8 cellular contexts compared by ENCODE assay signal in genomic region chr6:26538936-26539615, GRCh38. TPM values are rescaled to one million over a fixed set of nuclear protein-coding genes. Genes with fewer than 3 reads are reported as not detected.
DNase-seq lines count a peak whose midpoint lies in the region; ATAC-seq, FAIRE-seq and TF ChIP-seq lines count a peak whose summit lies in the region.

No MANE protein-coding gene starts in this region.

- H3K36me3 Mint-ChIP-seq in memory B cell, result peaks cover 5% of the 10 kb centered on the region

- intact Hi-C loops in heart left ventricle (cut with DNase I), result loop anchor here in 6 of 10 donors (1.0 to 10.0 kb wide), 5 partner anchors 14 to 514 kb away; a partner anchor contains a TSS
- intact Hi-C loops in cardiac septum (cut with DNase I), result loop anchor here (1.0 to 5.0 kb wide), 3 partner anchors 14 to 67 kb away; no protein-coding TSS in a partner anchor
- intact Hi-C loops in GM12878 (cut with micrococcal nuclease; ENCODE audit: unreplicated experiment), result loop anchor here (1.0 kb wide), 1 partner anchor 14 kb away; no protein-coding TSS in a partner anchor
- intact Hi-C loops in uterus (cut with DNase I; ENCODE audit: low total_unique reads), result no loop called here

- CTCF ChIA-PET in GM12878 (lab: Yijun Ruan, JAX), result interaction anchor here (2.3 to 2.6 kb wide), 2 partner anchors 15 to 30 kb away, joined by 13 to 17 read pairs; no protein-coding TSS in a partner anchor

- peak overlapping the region; percentile 99 for H3K27ac Mint-ChIP-seq in memory B cell

- POLR2A ChIA-PET in GM12878 (lab: Charles Lee), result interaction anchor here (1.0 to 3.9 kb wide), 9 partner anchors 11 to 210 kb away, joined by 3 to 29 read pairs (median 5); no protein-coding TSS in a partner anchor

- peak overlapping the region; percentile 75 to 96 (median 92) for H3K27ac ChIP-seq in heart left ventricle
- H3K27ac ChIP-seq in GM12878 (ENCODE audit: control insufficient read depth, insufficient read depth), result peak overlapping the region; percentile 99
- H3K27ac ChIP-seq in uterus, result peak overlapping the region; percentile 97 to 100

- H3K4me1 ChIP-seq in heart left ventricle (peaks cover 0 to 40% (median 23%) of the 10 kb centered on the region in 12 donors), GM12878 (ENCODE audit: control insufficient read depth, insufficient read depth, low read length) (peaks cover 14% of the 10 kb centered on the region), uterus (peaks cover 0 to 4% of the 10 kb centered on the region in 2 donors)

- H3K4me2 ChIP-seq in GM12878 (ENCODE audit: control insufficient read depth, insufficient read depth), result peak overlapping the region; percentile 99

- no peaks in the 10 kb centered on the region for H3K27me3 ChIP-seq in heart left ventricle
- no peaks in the 10 kb centered on the region for H3K27me3 ChIP-seq in GM12878 (replicated peaks in 1 of 2; ENCODE audit: control insufficient read depth in 2 of 2, insufficient read depth in 2 of 2, low read length in 1 of 2)
- H3K27me3 ChIP-seq in uterus, result no peaks in the 10 kb centered on the region

- RAD21 ChIA-PET in GM12878 (lab: Charles Lee; ENCODE audit: unreplicated experiment), result interaction anchor here (0.7 to 3.7 kb wide), 5 partner anchors 15 to 65 kb away, joined by 3 to 18 read pairs (median 11); no protein-coding TSS in a partner anchor

- no peaks in the 10 kb centered on the region for H3K9me3 ChIP-seq in heart left ventricle
- no peaks in the 10 kb centered on the region for H3K9me3 ChIP-seq in GM12878 (replicated peaks; ENCODE audit: control insufficient read depth, insufficient read depth, low read length)
- H3K9me3 ChIP-seq in uterus, result no peaks in the 10 kb centered on the region

- no peak for TF ChIP-seq CTCF in heart left ventricle (IDR thresholded peaks at IDR 0.05)
- no peak for TF ChIP-seq CTCF in GM12878 (IDR thresholded peaks at IDR 0.05 in 2 of 3, conservative IDR thresholded peaks at IDR 0.05 in 1 of 3; ENCODE audit: control insufficient read depth in 2 of 3, extremely low read depth in 1 of 3, insufficient read depth in 1 of 3, low read depth in 3 of 3, low read length in 3 of 3)
- no peak for TF ChIP-seq CTCF in uterus (IDR thresholded peaks at IDR 0.05)

- TF ChIP-seq EP300 in GM12878 (IDR thresholded peaks at IDR 0.05; ENCODE audit: borderline replicate concordance in 1 of 2, control insufficient read depth in 1 of 2, low read depth in 2 of 2, low read length in 2 of 2), result no peak

- peak overlapping the region; percentile 98 for H2AFZ ChIP-seq in GM12878 (ENCODE audit: control insufficient read depth, low read depth, low read length)

- H3K36me3 ChIP-seq in heart left ventricle, result peaks cover 0 to 23% (median 17%) of the 10 kb centered on the region in 9 donors
- H3K36me3 ChIP-seq in GM12878 (ENCODE audit: control insufficient read depth in 2 of 2, insufficient read depth in 2 of 2, low read length in 1 of 2), result 0 out of 4 replicates have a peak, but pooled peaks cover 0 to 3% of the 10 kb centered on the region in 2 experiments
- H3K36me3 ChIP-seq in uterus, result no peaks in the 10 kb centered on the region

- 77 to 79% (median 78%) methylated on average over 16 of the region's 16 CpGs for WGBS in heart left ventricle, 4 donors
- 62% methylated on average over 16 of the region's 16 CpGs for WGBS in GM12878 (ENCODE audit: insufficient coverage, insufficient replicate concordance, low lambda C conversion rate, missing lambda C conversion rate)

- in situ Hi-C loops in GM12878 (cut with MboI), result no loop called here

- H3K79me2 ChIP-seq in GM12878 (ENCODE audit: control insufficient read depth, insufficient read depth, low read length), result peaks cover 36% of the 10 kb centered on the region

- peak overlapping the region; percentile 85 for H3K9ac ChIP-seq in GM12878 (ENCODE audit: control insufficient read depth, insufficient read depth, low read length)

- peak overlapping the region; percentile 94 for H3K4me3 Mint-ChIP-seq in memory B cell

- DNase-seq in heart left ventricle (no peak), cardiac septum (ENCODE audit: low spot score) (no peak), GM12878 (ENCODE audit: low read depth, low spot score) (no peak), memory B cell (ENCODE audit: low spot score in 2 of 2) (no peak), uterus (no peak), DMS79 treated with DMSO at 0.1 percent for 48 hours (lab: John Stamatoyannopoulos, UW) (no peak)

- H4K20me1 ChIP-seq in GM12878 (ENCODE audit: control insufficient read depth, insufficient read depth), result no peaks in the 10 kb centered on the region

- no peaks in the 10 kb centered on the region for H3K9me3 Mint-ChIP-seq in memory B cell

- no peak for TF ChIP-seq POLR2A in heart left ventricle (IDR thresholded peaks at IDR 0.05)
- TF ChIP-seq POLR2A in GM12878 (IDR thresholded peaks at IDR 0.05; ENCODE audit: low read depth, low read length), result no peak
- TF ChIP-seq POLR2A in uterus (IDR thresholded peaks at IDR 0.05), result no peak

- H3K4me3 ChIP-seq in heart left ventricle, result peak overlapping the region; percentile 58 to 94 (median 76)
- peak overlapping the region; percentile 86 for H3K4me3 ChIP-seq in GM12878
- H3K4me3 ChIP-seq in uterus, result peak overlapping the region; percentile 88 to 93

- TF ChIP-seq RAD21 in GM12878 (IDR thresholded peaks at IDR 0.05; ENCODE audit: insufficient read depth, low read depth, low read length), result no peak

- ATAC-seq in heart left ventricle, result no peak
- no peak for ATAC-seq in GM12878
- no peak for ATAC-seq in memory B cell (ENCODE audit: low read depth)
- ATAC-seq in HG02885 (IDR thresholded peaks at IDR 0.05; ENCODE audit: poor library complexity, unreplicated experiment), result no peak
- ATAC-seq in GM21515 (IDR thresholded peaks at IDR 0.05; ENCODE audit: unreplicated experiment), result no peak

- H3K4me1 Mint-ChIP-seq in memory B cell, result peaks cover 29% of the 10 kb centered on the region

- SMC1A ChIA-PET in GM12878 (lab: Charles Lee; ENCODE audit: uncharacterized antibody, unreplicated experiment), result interaction anchor here (1.0 to 3.0 kb wide), 5 partner anchors 14 to 204 kb away, joined by 3 to 22 read pairs (median 6); no protein-coding TSS in a partner anchor

- H3K27me3 Mint-ChIP-seq in memory B cell, result no peaks in the 10 kb centered on the region

- FAIRE-seq in GM12878 (lab: Jason Lieb, UNC), result no peak

- BruUV-seq in GM12878 (replicated peaks; lab: Mats Ljungman, UMichigan), result no TSS peak

RNA-seq across cellular contexts. Expression of gene HMGN4, which starts 0.9 kb away (rescaled TPM):
- 10 to 100 TPM; 22.4 to 34.7 (median 32.1) TPM for total RNA-seq in heart left ventricle
- polyA plus RNA-seq in heart left ventricle, result 10 to 100 TPM in 1 of 2 donors, 1 to 10 TPM in 1; 5.8 to 52.8 TPM
- 34.7 TPM for total RNA-seq in cardiac septum
- 28.9 and 31.1 TPM in 2 replicates for total RNA-seq in GM12878 (2013; cell fraction: nucleolus; rRNA removed)
- 73.9 and 90.7 TPM in 2 replicates for total RNA-seq in GM12878 (2014; rRNA removed)
- total RNA-seq in GM12878 (2014; rRNA removed; fragmentation: Illumina TruSeq; extraction: Trizol), result 99.0 and 99.1 TPM in 2 replicates
- 64.2 and 67.2 TPM in 2 replicates for total RNA-seq in GM12878 (2021)
- polyA plus RNA-seq in GM12878 (2011; ENCODE audit: low read depth), result 45.4 TPM
- 79.5 and 112 TPM in 2 replicates for polyA plus RNA-seq in GM12878 (2011; rRNA removed)
- polyA plus RNA-seq in GM12878 (2011; cell fraction: cytosol; rRNA removed), result 53.2 and 53.3 TPM in 2 replicates
- 25.6 and 31.0 TPM in 2 replicates for polyA plus RNA-seq in GM12878 (2011; cell fraction: nucleus; rRNA removed)
- 40.3 and 60.7 TPM in 2 replicates for polyA plus RNA-seq in GM12878 (2012)
- 87.4 and 98.8 TPM in 2 replicates for polyA plus RNA-seq in GM12878 (2014; fragmentation: Illumina TruSeq; extraction: Trizol)
- 10 to 100 TPM; 26.7 to 31.2 TPM for polyA plus RNA-seq in GM12878 (2014; fragmentation: Nextera tagmentation; extraction: Ambion mirVana)
- 54.6 and 71.6 TPM in 2 replicates for polyA plus RNA-seq in GM12878 (2014; rRNA removed)
- 10 to 100 TPM; 85.8 to 88.6 TPM for polyA plus RNA-seq in GM12878 (2016; fragmentation: Nextera tagmentation; extraction: Ambion mirVana)
- polyA minus RNA-seq in GM12878 (2011; rRNA and poly(A)+ RNA removed), result 45.3 and 47.3 TPM in 2 replicates
- 13.1 and 21.7 TPM in 2 replicates for polyA minus RNA-seq in GM12878 (2011; cell fraction: cytosol; rRNA and poly(A)+ RNA removed)
- 4.3 and 7.9 TPM in 2 replicates for polyA minus RNA-seq in GM12878 (2011; cell fraction: nucleus; rRNA and poly(A)+ RNA removed)
- total RNA-seq in uterus, result 10 to 100 TPM; 14.6 to 89.0 (median 73.3) TPM

RNA-seq across cellular contexts. Expression of gene BTN1A1, which starts 39.0 kb away (rescaled TPM):
- total RNA-seq in heart left ventricle (not detected), cardiac septum (not detected), GM12878 (2014; rRNA removed) (0.79 and 1.1 TPM in 2 replicates), GM12878 (2014; rRNA removed; fragmentation: Illumina TruSeq; extraction: Trizol) (1.1 TPM in 2 replicates), GM12878 (2021) (1.1 and 1.5 TPM in 2 replicates), uterus (under 1 TPM in 1 of 4 donors, not detected in 3; 0.07 TPM)
- polyA plus RNA-seq in heart left ventricle (not detected), GM12878 (2011; rRNA removed) (0.04 and 0.05 TPM in 2 replicates), GM12878 (2014; fragmentation: Illumina TruSeq; extraction: Trizol) (1.7 and 2.2 TPM in 2 replicates), GM12878 (2014; fragmentation: Nextera tagmentation; extraction: Ambion mirVana) (under 1 TPM; 0.82 to 0.91 TPM), GM12878 (2014; rRNA removed) (0.57 and 0.63 TPM in 2 replicates), GM12878 (2016; fragmentation: Nextera tagmentation; extraction: Ambion mirVana) (1 to 10 TPM in 1 of 2 experiments, under 1 TPM in 1; 0.18 to 1.1 TPM)
- total RNA-seq in GM12878 (2013; cell fraction: nucleolus; rRNA removed), result not detected in 2 replicates
- 0.26 TPM for polyA plus RNA-seq in GM12878 (2011; ENCODE audit: low read depth)
- polyA plus RNA-seq in GM12878 (2011; cell fraction: cytosol; rRNA removed), result 0.03 TPM in 2 replicates
- not detected in 2 replicates for polyA plus RNA-seq in GM12878 (2011; cell fraction: nucleus; rRNA removed)
- 0.08 and 0.26 TPM in 2 replicates for polyA plus RNA-seq in GM12878 (2012)
- not detected in 2 replicates for polyA minus RNA-seq in GM12878 (2011; rRNA and poly(A)+ RNA removed)
- not detected in 2 replicates for polyA minus RNA-seq in GM12878 (2011; cell fraction: cytosol; rRNA and poly(A)+ RNA removed)
- not detected in 2 replicates for polyA minus RNA-seq in GM12878 (2011; cell fraction: nucleus; rRNA and poly(A)+ RNA removed)

RNA-seq across cellular contexts. Expression of gene ABT1, which starts 57.7 kb away (rescaled TPM):
- total RNA-seq in heart left ventricle (10 to 100 TPM in 2 of 9 donors, 1 to 10 TPM in 7; 7.2 to 10.8 (median 8.2) TPM), cardiac septum (7.4 TPM), GM12878 (2014; rRNA removed) (33.5 and 37.1 TPM in 2 replicates), GM12878 (2014; rRNA removed; fragmentation: Illumina TruSeq; extraction: Trizol) (19.4 and 21.5 TPM in 2 replicates), GM12878 (2021) (27.3 and 27.5 TPM in 2 replicates), uterus (10 to 100 TPM; 10.5 to 18.7 (median 16.1) TPM)
- polyA plus RNA-seq in heart left ventricle (10 to 100 TPM in 1 of 2 donors, 1 to 10 TPM in 1; 7.1 to 12.0 TPM), GM12878 (2011; rRNA removed) (22.5 and 29.1 TPM in 2 replicates), GM12878 (2014; fragmentation: Illumina TruSeq; extraction: Trizol) (8.4 and 15.4 TPM in 2 replicates), GM12878 (2014; fragmentation: Nextera tagmentation; extraction: Ambion mirVana) (10 to 100 TPM in 1 of 2 experiments, 1 to 10 TPM in 1; 8.4 to 11.3 TPM), GM12878 (2014; rRNA removed) (35.7 and 36.9 TPM in 2 replicates), GM12878 (2016; fragmentation: Nextera tagmentation; extraction: Ambion mirVana) (10 to 100 TPM; 42.5 to 43.5 TPM)
- total RNA-seq in GM12878 (2013; cell fraction: nucleolus; rRNA removed), result 19.2 and 19.7 TPM in 2 replicates
- 9.1 TPM for polyA plus RNA-seq in GM12878 (2011; ENCODE audit: low read depth)
- polyA plus RNA-seq in GM12878 (2011; cell fraction: cytosol; rRNA removed), result 32.1 and 42.6 TPM in 2 replicates
- polyA plus RNA-seq in GM12878 (2011; cell fraction: nucleus; rRNA removed), result 19.3 and 23.6 TPM in 2 replicates
- 15.4 and 17.1 TPM in 2 replicates for polyA plus RNA-seq in GM12878 (2012)
- polyA minus RNA-seq in GM12878 (2011; rRNA and poly(A)+ RNA removed), result 13.5 and 22.0 TPM in 2 replicates
- polyA minus RNA-seq in GM12878 (2011; cell fraction: cytosol; rRNA and poly(A)+ RNA removed), result 6.9 and 7.8 TPM in 2 replicates
- 20.7 and 25.6 TPM in 2 replicates for polyA minus RNA-seq in GM12878 (2011; cell fraction: nucleus; rRNA and poly(A)+ RNA removed)
